24 cellular contexts compared by ENCODE assay signal in genomic region chr3:73883497-73883896, GRCh38.
"Had no signal": no experiment of that assay in that cellular context is flagged by ENCODE, and none has a peak within 500 bp of the region (broad histone marks: within the 10 kb centered on the region; RNA-seq: fewer than 3 reads in every experiment).

No MANE protein-coding gene starts in this region.

- H3K9me3 Mint-ChIP-seq: mesothelial cell of epicardium had no signal

- H3K4me1 ChIP-seq: left ventricle myocardium inferior, right atrium auricular region, stomach, testis, tibial artery, upper lobe of right lung had no signal

- H3K36me3 ChIP-seq: left ventricle myocardium inferior, ovary, right atrium auricular region, stomach, tibial artery, upper lobe of right lung had no signal

- H3K27ac ChIP-seq: left ventricle myocardium inferior, ovary, right atrium auricular region, skin epidermis, stomach, testis, tibial artery, upper lobe of right lung had no signal

- DNase-seq: islet precursor cell; left ventricle myocardium inferior; mesendoderm; naive B cell; natural killer cell; ovary; stimulated activated CD4-positive, alpha-beta T cell treated with anti-CD3 and anti-CD28 coated beads, Interleukin-12 subunit alpha, Interleukin-12 subunit beta, amount 100 ng/mL, for 4 hours; stimulated activated CD4-positive, alpha-beta T cell treated with anti-CD3 and anti-CD28 coated beads, Interleukin-15, amount 100 ng/mL, for 24 hours; stimulated activated CD4-positive, alpha-beta T cell treated with anti-CD3 and anti-CD28 coated beads, Interleukin-2, amount 100 ng/mL, for 24 hours; stimulated activated CD4-positive, alpha-beta T cell treated with anti-CD3 and anti-CD28 coated beads, Interleukin-4, amount 100 ng/mL, for 1 hour; stimulated activated naive B cell treated with anti-CD40 and anti-IgM and Interleukin-4, amounts not matched to agents 10 μg/mL and 1 μg/mL and 100 μg/mL, for 72 hours; stimulated activated naive CD8-positive, alpha-beta T cell treated with anti-CD3 and anti-CD28 coated beads, Interleukin-15, Interleukin-2, amounts not matched to agents 100 U/mL and 50 U/mL, for 24 hours; stomach; testis; tibial artery; trophoblast cell; upper lobe of right lung had no signal

- ATAC-seq: natural killer cell; sciatic nerve; stimulated activated naive B cell treated with anti-CD40 and anti-IgM and Interleukin-4, amounts not matched to agents 10 μg/mL and 1 μg/mL and 100 μg/mL, for 72 hours; stimulated activated naive CD8-positive, alpha-beta T cell treated with anti-CD3 and anti-CD28 coated beads, Interleukin-15, Interleukin-2, amounts not matched to agents 100 U/mL and 50 U/mL, for 24 hours; upper lobe of right lung had no signal

- H3K27me3 ChIP-seq: ovary, right atrium auricular region, stomach, testis, tibial artery, upper lobe of right lung had no signal

- H3K4me3 ChIP-seq: left ventricle myocardium inferior, lung, ovary, right atrium auricular region, skin epidermis, stomach, testis, tibial artery, upper lobe of right lung had no signal

- H3K27me3 Mint-ChIP-seq: naive B cell; progenitor cell of endocrine pancreas; stimulated activated naive B cell treated with anti-CD40 and anti-IgM and Interleukin-4, amounts not matched to agents 10 μg/mL and 1 μg/mL and 100 μg/mL, for 72 hours had no signal

- H3K36me3 Mint-ChIP-seq: mesothelial cell of epicardium; naive B cell; stimulated activated naive B cell treated with anti-CD40 and anti-IgM and Interleukin-4, amounts not matched to agents 10 μg/mL and 1 μg/mL and 100 μg/mL, for 72 hours had no signal

- H3K4me1 Mint-ChIP-seq: mesothelial cell of epicardium; naive B cell; natural killer cell; stimulated activated naive B cell treated with anti-CD40 and anti-IgM and Interleukin-4, amounts not matched to agents 10 μg/mL and 1 μg/mL and 100 μg/mL, for 72 hours had no signal

- H3K9me3 ChIP-seq: left ventricle myocardium inferior, ovary, right atrium auricular region, stomach, testis, tibial artery, upper lobe of right lung had no signal

- FAIRE-seq: urothelium cell line had no signal

- H3K27ac Mint-ChIP-seq: mesothelial cell of epicardium; naive B cell; natural killer cell; progenitor cell of endocrine pancreas; stimulated activated naive B cell treated with anti-CD40 and anti-IgM and Interleukin-4, amounts not matched to agents 10 μg/mL and 1 μg/mL and 100 μg/mL, for 72 hours had no signal

- H3K4me3 Mint-ChIP-seq: mesothelial cell of epicardium; natural killer cell; stimulated activated naive B cell treated with anti-CD40 and anti-IgM and Interleukin-4, amounts not matched to agents 10 μg/mL and 1 μg/mL and 100 μg/mL, for 72 hours had no signal
